Comparison of ENCODE assay signal across 19 cellular contexts in genomic region chr18:8828300-8828699, GRCh38.
"Had no signal": no experiment of that assay in that cellular context is flagged by ENCODE, and none has a peak within 500 bp of the region (broad histone marks: within the 10 kb centered on the region; RNA-seq: fewer than 3 reads in every experiment).

No MANE protein-coding gene starts in this region.

- H3K4me1 ChIP-seq: ascending aorta, breast epithelium, esophagus squamous epithelium, gastrocnemius medialis, prostate gland had no signal

- H3K27ac Mint-ChIP-seq: activated naive CD4-positive, alpha-beta T cell treated with anti-CD3 and anti-CD28 coated beads, Interleukin-2, amount 50 U/mL, for 72 hours; activated T-cell treated with anti-CD3 and anti-CD28 coated beads, Interleukin-2, amount 50 U/mL, for 24 hours; activated T-helper 17 cell treated with anti-CD3 and anti-CD28 coated beads, Interleukin-2, amount 50 U/mL, for 72 hours; naive thymus-derived CD4-positive, alpha-beta T cell had no signal

- H3K27me3 Mint-ChIP-seq: activated T-cell treated with anti-CD3 and anti-CD28 coated beads, Interleukin-2, amount 50 U/mL, for 24 hours had no signal

- H3K36me3 ChIP-seq: breast epithelium, gastrocnemius medialis, prostate gland, right atrium auricular region had no signal

- H3K4me3 ChIP-seq: ascending aorta, breast epithelium, esophagus squamous epithelium, gastrocnemius medialis, heart left ventricle, prostate gland, right atrium auricular region had no signal

- H3K36me3 Mint-ChIP-seq: activated naive CD4-positive, alpha-beta T cell treated with anti-CD3 and anti-CD28 coated beads, Interleukin-2, amount 50 U/mL, for 72 hours; naive thymus-derived CD4-positive, alpha-beta T cell had no signal

- H3K4me1 Mint-ChIP-seq: activated T-helper 17 cell treated with anti-CD3 and anti-CD28 coated beads, Interleukin-2, amount 50 U/mL, for 72 hours; central memory CD8-positive, alpha-beta T cell; naive thymus-derived CD4-positive, alpha-beta T cell had no signal

- H3K4me3 Mint-ChIP-seq: activated T-cell treated with anti-CD3 and anti-CD28 coated beads, Interleukin-2, amount 50 U/mL, for 24 hours; activated T-helper 17 cell treated with anti-CD3 and anti-CD28 coated beads, Interleukin-2, amount 50 U/mL, for 72 hours; central memory CD8-positive, alpha-beta T cell; naive thymus-derived CD4-positive, alpha-beta T cell; neural crest cell; WTC11 had no signal

- ATAC-seq: activated naive CD4-positive, alpha-beta T cell treated with anti-CD3 and anti-CD28 coated beads, Interleukin-2, amount 50 U/mL, for 72 hours; activated T-helper 17 cell treated with anti-CD3 and anti-CD28 coated beads, Interleukin-2, amount 50 U/mL, for 72 hours; gastrocnemius medialis; naive thymus-derived CD4-positive, alpha-beta T cell; WTC11 had no signal

- H3K27me3 ChIP-seq: ascending aorta, breast epithelium, esophagus squamous epithelium, gastrocnemius medialis, heart left ventricle, right atrium auricular region had no signal

- DNase-seq: activated CD8-positive, alpha-beta memory T cell treated with anti-CD3 and anti-CD28 coated beads for 24 hours; activated CD8-positive, alpha-beta memory T cell treated with anti-CD3 and anti-CD28 coated beads, Interleukin-2, amount 50 U/mL, for 4 hours; activated T-cell treated with anti-CD3 and anti-CD28 coated beads, Interleukin-2, amount 50 U/mL, for 24 hours; esophagus squamous epithelium; gastrocnemius medialis; heart left ventricle; naive thymus-derived CD4-positive, alpha-beta T cell; stimulated activated CD4-positive, alpha-beta T cell treated with anti-CD3 and anti-CD28 coated beads, Interleukin-4, amount 100 ng/mL, for 24 hours; stimulated activated naive CD4-positive, alpha-beta T cell treated with Interleukin-2 at 50 U/mL for 16 hours; T1000 had no signal

- H3K27ac ChIP-seq: ascending aorta, breast epithelium, esophagus squamous epithelium, gastrocnemius medialis, prostate gland, right atrium auricular region had no signal

- H3K9me3 Mint-ChIP-seq: activated naive CD4-positive, alpha-beta T cell treated with anti-CD3 and anti-CD28 coated beads, Interleukin-2, amount 50 U/mL, for 72 hours; activated T-helper 17 cell treated with anti-CD3 and anti-CD28 coated beads, Interleukin-2, amount 50 U/mL, for 72 hours; central memory CD8-positive, alpha-beta T cell had no signal

- H3K9me3 ChIP-seq: ascending aorta, breast epithelium, esophagus squamous epithelium, gastrocnemius medialis, heart left ventricle, prostate gland, right atrium auricular region had no signal
